In the genomic region with DNA sequence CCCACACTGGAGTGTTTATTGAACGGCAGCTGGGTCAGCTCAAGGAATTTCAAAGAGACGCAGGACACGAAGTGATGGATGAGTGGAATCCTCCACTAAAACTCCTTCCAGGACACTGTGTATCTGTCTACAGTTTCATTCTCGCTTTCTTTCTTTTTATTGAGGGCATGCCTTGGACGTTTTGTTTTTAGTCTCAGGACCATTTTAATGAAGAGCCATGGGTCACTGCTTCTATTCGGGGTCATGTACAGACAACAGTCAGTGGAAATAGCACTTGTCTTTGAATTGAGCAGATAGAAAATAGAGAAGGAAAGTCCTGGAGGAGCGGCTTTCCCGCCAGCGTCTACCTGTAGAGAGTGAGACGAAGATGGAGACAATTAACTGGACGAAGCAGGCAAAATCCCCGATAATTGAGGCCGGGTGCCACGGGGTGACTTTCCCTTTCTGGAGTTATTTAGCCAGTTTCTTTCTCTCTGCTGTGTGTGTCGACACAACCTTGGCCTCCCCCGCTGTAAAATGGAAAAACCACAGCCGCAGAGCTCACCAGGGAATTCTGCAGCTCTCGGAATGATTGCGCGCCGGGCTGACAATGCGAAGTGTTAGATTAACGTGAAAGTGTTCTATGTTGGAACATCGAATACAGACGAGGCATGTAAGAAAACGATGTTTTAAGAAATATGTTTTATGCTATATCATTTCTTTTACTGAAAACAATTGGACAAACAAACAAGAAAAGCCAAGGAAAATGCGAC, we compare ENCODE assay signal across 35 cellular contexts.
DNase-seq lines count a peak whose midpoint lies in the region; ATAC-seq and TF ChIP-seq lines count a peak whose summit lies in the region.
"Had no signal": no experiment of that assay in that cellular context is flagged by ENCODE, and none has a peak within 500 bp of the region (broad histone marks: within the 10 kb centered on the region; RNA-seq: fewer than 3 reads in every experiment).

No MANE protein-coding gene starts in this region.

- H3K9me3 ChIP-seq in right atrium auricular region (no peaks in the 10 kb centered on the region), heart left ventricle (no peaks in the 10 kb centered on the region), lower lobe of right lung (no peaks in the 10 kb centered on the region), transverse colon (no peaks in the 10 kb centered on the region)
- H3K9me3 ChIP-seq: ascending aorta, BLaER1, gastrocnemius medialis, left lung, pancreas, Peyer's patch, right lobe of liver had no signal

- H3K27ac ChIP-seq in right atrium auricular region (no peak overlapping the region), heart left ventricle (no peak overlapping the region), lower lobe of right lung (no peak overlapping the region), rectal smooth muscle tissue (ENCODE audit: low read depth, low read length) (no peak overlapping the region), transverse colon (no peak overlapping the region)
- H3K27ac ChIP-seq: ascending aorta, BLaER1, gastrocnemius medialis, GM23248, KMS-11, left lung, pancreas, Peyer's patch, right lobe of liver had no signal

- ATAC-seq in heart left ventricle (no peak), lower lobe of right lung (no peak), GM21825 (IDR thresholded peaks at IDR 0.05; ENCODE audit: unreplicated experiment) (no peak)
- ATAC-seq in stimulated activated naive CD8-positive, alpha-beta T cell treated with anti-CD3 and anti-CD28 coated beads, Interleukin-15, Interleukin-2, amounts not matched to agents 100 U/mL and 50 U/mL, for 24 hours = no peak
- ATAC-seq: gastrocnemius medialis, left lung, right lobe of liver, T-cell had no signal

- TF ChIP-seq POLR2A in heart left ventricle (IDR thresholded peaks at IDR 0.05) = no peak
- TF ChIP-seq POLR2A in transverse colon (IDR thresholded peaks at IDR 0.05) = no peak

- H3K27me3 ChIP-seq in right atrium auricular region (peaks cover 0 to 9% of the 10 kb centered on the region in 2 donors), heart left ventricle (peaks cover 0 to 48% (median 13%) of the 10 kb centered on the region in 9 donors), lower lobe of right lung (ENCODE audit: low read depth) (peaks cover 32% of the 10 kb centered on the region), rectal smooth muscle tissue (ENCODE audit: control insufficient read depth, insufficient read depth, low read length) (no peaks in the 10 kb centered on the region), transverse colon (peaks cover 28% of the 10 kb centered on the region)
- H3K27me3 ChIP-seq: ascending aorta, BLaER1, Peyer's patch, right lobe of liver had no signal

- in situ Hi-C loops in transverse colon (cut with MboI; ENCODE audit: low pct_ligation_motif_present in 1 of 4, low pct_unique_long_range_greater_than_20kb in 1 of 4, low sequenced_read_pairs in 3 of 4) = no loop called here

- H3K4me1 ChIP-seq in right atrium auricular region (no peaks in the 10 kb centered on the region), heart left ventricle (no peaks in the 10 kb centered on the region), lower lobe of right lung (no peaks in the 10 kb centered on the region), rectal smooth muscle tissue (ENCODE audit: control insufficient read depth, insufficient read depth, low read length) (no peaks in the 10 kb centered on the region), transverse colon (no peaks in the 10 kb centered on the region)
- H3K4me1 ChIP-seq: ascending aorta, gastrocnemius medialis, left lung, pancreas, Peyer's patch, right lobe of liver had no signal

- no peak overlapping the region for H3K9ac ChIP-seq in rectal smooth muscle tissue (ENCODE audit: low read length)
- H3K9ac ChIP-seq: BLaER1, GM23248, KMS-11 had no signal

- intact Hi-C loops in heart left ventricle (cut with DNase I) (no loop called here), lower lobe of right lung (cut with DNase I) (no loop called here), transverse colon (cut with DNase I; ENCODE audit: low total_unique reads) (no loop called here)

- H3K4me3 ChIP-seq in right atrium auricular region = no peak overlapping the region
- H3K4me3 ChIP-seq in heart left ventricle = peak overlapping the region in 1 of 12 donors; percentile 4
- no peak overlapping the region for H3K4me3 ChIP-seq in lower lobe of right lung
- H3K4me3 ChIP-seq in rectal smooth muscle tissue (ENCODE audit: low read length) = peak overlapping the region; percentile 8
- no peak overlapping the region for H3K4me3 ChIP-seq in transverse colon
- H3K4me3 ChIP-seq: ascending aorta, BLaER1, gastrocnemius medialis, GM23248, left lung, pancreas, Peyer's patch, right lobe of liver had no signal

- WGBS in heart left ventricle, 4 donors = 68 to 73% (median 71%) methylated on average over 27 of the region's 27 CpGs
- 43 to 57% methylated on average over 4 to 27 of the region's 27 CpGs for WGBS in transverse colon (ENCODE audit: low coverage in 1 of 2), 2 donors

- H3K36me3 ChIP-seq in right atrium auricular region (no peaks in the 10 kb centered on the region), heart left ventricle (no peaks in the 10 kb centered on the region), lower lobe of right lung (no peaks in the 10 kb centered on the region), rectal smooth muscle tissue (ENCODE audit: control insufficient read depth, insufficient read depth, low read length) (no peaks in the 10 kb centered on the region), transverse colon (no peaks in the 10 kb centered on the region)
- H3K36me3 ChIP-seq: ascending aorta, BLaER1, gastrocnemius medialis, left lung, pancreas, Peyer's patch, right lobe of liver had no signal

- DNase-seq in right atrium auricular region (ENCODE audit: low spot score) (peak; percentile 57), heart left ventricle (no peak), lower lobe of right lung (peak; percentile 20), transverse colon (no peak), COR-L47 (lab: John Stamatoyannopoulos, UW) (no peak)
- DNase-seq in stimulated activated naive CD8-positive, alpha-beta T cell treated with anti-CD3 and anti-CD28 coated beads, Interleukin-15, Interleukin-2, amounts not matched to agents 100 U/mL and 50 U/mL, for 24 hours = no peak
- DNase-seq: ACHN; activated CD4-positive, alpha-beta T cell treated with anti-CD3 and anti-CD28 coated beads, Interleukin-2, amount 50 U/mL, for 48 hours; activated CD4-positive, CD25-positive, alpha-beta regulatory T cell; activated gamma-delta T cell; activated naive CD8-positive, alpha-beta T cell treated with anti-CD3 and anti-CD28 coated beads, Interleukin-2, amount 10 ng/mL, durations not matched to agents 7 days and 5 days; Calu3; central memory CD4-positive, alpha-beta T cell; DND-41; GM23248; HFFc6; hippocampal formation; immature natural killer cell; MM.1S; NCI-H1436 treated with DMSO at 0.1 percent for 48 hours; NCI-H345; pancreas; SIG-M5; stimulated activated CD4-positive, alpha-beta T cell treated with anti-CD3 and anti-CD28 coated beads, Interleukin-4, amount 100 ng/mL, for 4 hours; stimulated activated naive CD4-positive, alpha-beta T cell had no signal

- TF ChIP-seq CTCF in right atrium auricular region (IDR thresholded peaks at IDR 0.05) (no peak), heart left ventricle (IDR thresholded peaks at IDR 0.05) (no peak), lower lobe of right lung (IDR thresholded peaks at IDR 0.05) (no peak), transverse colon (IDR thresholded peaks at IDR 0.05) (no peak)

- no peak for TF ChIP-seq EP300 in transverse colon (IDR thresholded peaks at IDR 0.05; ENCODE audit: low read depth)

Comparison
In these comparisons a context has a peak if more than half of its experiments do, and no peak if none do; other contexts are left out.
1. DNase-seq: peak in right atrium auricular region (single experiment) and lower lobe of right lung (single experiment); none in heart left ventricle (0 of 5), stimulated activated naive CD8-positive, alpha-beta T cell treated with anti-CD3 and anti-CD28 coated beads, Interleukin-15, Interleukin-2, amounts not matched to agents 100 U/mL and 50 U/mL, for 24 hours (single experiment), transverse colon (single experiment) and COR-L47 (single experiment).